14 cellular contexts compared by ENCODE assay signal in the genomic region with DNA sequence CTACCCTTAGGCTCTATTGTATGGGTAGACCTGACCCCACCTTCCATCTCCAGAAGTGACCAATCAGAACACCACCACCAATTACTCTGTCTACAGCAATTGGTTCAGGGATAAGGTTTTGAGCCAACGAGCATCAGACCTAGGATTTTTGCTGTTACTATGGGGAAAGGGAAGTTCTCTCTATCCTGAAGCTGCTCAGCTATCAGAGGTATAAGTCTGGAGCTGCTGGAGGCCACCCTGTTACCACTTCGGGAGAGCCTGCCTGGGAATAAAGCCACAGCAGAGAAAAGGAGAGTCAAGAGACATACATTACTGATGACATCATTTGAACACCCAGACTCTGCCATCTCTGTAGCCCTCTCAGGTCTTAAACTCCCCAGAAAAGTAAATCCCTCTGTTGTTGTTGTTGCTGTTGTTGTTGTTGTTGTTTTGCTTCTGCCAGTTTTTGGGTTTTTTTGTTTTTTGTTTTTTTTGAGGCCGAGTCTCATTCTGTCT.
DNase-seq lines count a peak whose midpoint lies in the region; ATAC-seq, FAIRE-seq and TF ChIP-seq lines count a peak whose summit lies in the region.
"Had no signal": no experiment of that assay in that cellular context is flagged by ENCODE, and none has a peak within 500 bp of the region (broad histone marks: within the 10 kb centered on the region; RNA-seq: fewer than 3 reads in every experiment).

No MANE protein-coding gene starts in this region.

- H2BK5ac ChIP-seq in H1 (ENCODE audit: low read depth, low read length), result no peak overlapping the region

- H3K4ac ChIP-seq in H1 (replicated peaks; ENCODE audit: insufficient read length, low read depth, low read length), result no peak overlapping the region

- no peak overlapping the region for H3K18ac ChIP-seq in H1 (ENCODE audit: extremely low read depth, low read length)

- H3K4me3 ChIP-seq in RWPE2 (ENCODE audit: severe bottlenecking) (no peak overlapping the region), H1 (ENCODE audit: extremely low read depth in 1 of 4, insufficient read depth in 2 of 4, low read depth in 3 of 4, low read length in 4 of 4) (no peak overlapping the region)
- H3K4me3 ChIP-seq: coronary artery, heart left ventricle, right atrium auricular region had no signal

- POLR2A ChIA-PET in H1 (lab: Charles Lee; ENCODE audit: partially characterized antibody), result interaction anchor here (1.1 kb wide), 1 partner anchor 18 kb away, joined by 4 read pairs; no protein-coding TSS in a partner anchor

- WGBS in H1 (ENCODE audit: extremely low coverage in 1 of 2, insufficient coverage in 1 of 2, insufficient read length in 1 of 2, insufficient replicate concordance in 2 of 2, low coverage in 1 of 2, low lambda C conversion rate in 2 of 2, missing lambda C conversion rate in 1 of 2), 2 experiments, result 87% methylated on average over 3 of the region's 3 CpGs; no CpG with 5 or more reads in 1 of the 2 experiments

- no peaks in the 10 kb centered on the region for H3K79me2 ChIP-seq in H1 (ENCODE audit: control insufficient read depth in 1 of 2, insufficient read depth in 2 of 2, low read length in 2 of 2)

- no peak overlapping the region for H3K23ac ChIP-seq in H1 (ENCODE audit: insufficient read length)

- peak; percentile 41 for ATAC-seq in RWPE2 (ENCODE audit: low read depth)

- no peak overlapping the region for H4K5ac ChIP-seq in H1 (ENCODE audit: insufficient read length, low read depth, low read length)

- H3K27ac ChIP-seq in RWPE2 (ENCODE audit: poor library complexity, severe bottlenecking), result no peak overlapping the region
- H3K27ac ChIP-seq in H1 (ENCODE audit: low read depth, low read length), result no peak overlapping the region
- H3K27ac ChIP-seq: coronary artery, heart left ventricle, right atrium auricular region had no signal

- H3K4me1 ChIP-seq in RWPE2 (ENCODE audit: insufficient read depth, poor library complexity, severe bottlenecking) (no peaks in the 10 kb centered on the region), H1 (replicated peaks in 1 of 4; ENCODE audit: control insufficient read depth in 3 of 4, insufficient read depth in 4 of 4, low read length in 3 of 4) (peaks cover 0 to 5% (median 0%) of the 10 kb centered on the region in 4 experiments; a peak in 3 of 7 replicates)

- no peaks in the 10 kb centered on the region for H3K36me3 ChIP-seq in RWPE2 (ENCODE audit: low read depth)
- H3K36me3 ChIP-seq in H1 (ENCODE audit: control insufficient read depth in 2 of 4, insufficient read depth in 4 of 4, low read length in 3 of 4), result no peaks in the 10 kb centered on the region
- H3K36me3 ChIP-seq: right atrium auricular region had no signal

- TF ChIP-seq CTCF in RWPE2 (IDR thresholded peaks at IDR 0.05; ENCODE audit: poor library complexity, severe bottlenecking) (no peak), H1 (IDR thresholded peaks at IDR 0.05; ENCODE audit: control extremely low read depth in 1 of 3, insufficient read depth in 1 of 3, low read depth in 1 of 3, low read length in 3 of 3) (no peak)

- no peak overlapping the region for H2BK20ac ChIP-seq in H1 (ENCODE audit: low read length)

- in situ Hi-C loops in ACHN (cut with HindIII; ENCODE audit: low pct_ligation_motif_present, low pct_unique_long_range_greater_than_20kb, low sequenced_read_pairs), result no loop called here

- no peak overlapping the region for H4K91ac ChIP-seq in H1 (replicated peaks; ENCODE audit: insufficient read length, low read length)

- no peaks in the 10 kb centered on the region for H3K79me1 ChIP-seq in H1 (ENCODE audit: low read depth, low read length)

- peaks cover 2% of the 10 kb centered on the region; the same call in 1 of the 2 replicates for H3K23me2 ChIP-seq in H1 (ENCODE audit: low read depth, low read length)

- H4K8ac ChIP-seq in H1 (ENCODE audit: extremely low read depth, insufficient read depth, low read length), result no peak overlapping the region

- no peaks in the 10 kb centered on the region for H4K20me1 ChIP-seq in H1 (replicated peaks in 1 of 2; ENCODE audit: control insufficient read depth in 1 of 2, insufficient read depth in 2 of 2, low read length in 2 of 2)

- H3K4me2 ChIP-seq in H1 (ENCODE audit: insufficient read depth in 1 of 2, low read depth in 2 of 2, low read length in 2 of 2), result no peak overlapping the region

- H3K56ac ChIP-seq in H1 (replicated peaks; ENCODE audit: insufficient read length, low read depth, low read length), result no peak overlapping the region

- DNase-seq in ACHN (peak; percentile 2), H54 (ENCODE audit: insufficient read length, low spot score) (peak; percentile 38), RWPE2 (ENCODE audit: low spot score) (no peak), H1 (ENCODE audit: low read depth in 1 of 2, low spot score in 2 of 2) (no peak), NCI-H510A treated with DMSO at 0.1 percent for 48 hours (lab: John Stamatoyannopoulos, UW) (no peak), foreskin melanocyte (no peak), NCI-H1417 (lab: John Stamatoyannopoulos, UW) (no peak), UCSD-AML1 (lab: John Stamatoyannopoulos, UW; ENCODE audit: unreplicated experiment) (no peak)
- DNase-seq: heart left ventricle, NCI-H774, T1000 had no signal

- H3K9me3 ChIP-seq in RWPE2 (ENCODE audit: severe bottlenecking) (no peaks in the 10 kb centered on the region), H1 (ENCODE audit: insufficient read depth in 2 of 2, low read depth in 1 of 2, low read length in 1 of 2) (no peaks in the 10 kb centered on the region)
- H3K9me3 ChIP-seq: heart left ventricle, right atrium auricular region had no signal

- H2BK15ac ChIP-seq in H1 (ENCODE audit: low read length), result no peak overlapping the region

- no peak overlapping the region for H3K9ac ChIP-seq in H1 (replicated peaks in 1 of 4; ENCODE audit: extremely low read depth in 1 of 4, low read depth in 3 of 4, low read length in 3 of 4)

- TF ChIP-seq POLR2A in H54 (IDR thresholded peaks at IDR 0.05; ENCODE audit: low read depth, low read length) (no peak), H1 (IDR thresholded peaks at IDR 0.05; ENCODE audit: control extremely low read depth in 1 of 2, low read depth in 2 of 2, low read length in 2 of 2) (no peak)

- no peak for TF ChIP-seq EP300 in H1 (IDR thresholded peaks at IDR 0.05; ENCODE audit: borderline replicate concordance in 1 of 2, low read depth in 2 of 2, low read length in 2 of 2)

- FAIRE-seq in H54 (lab: Jason Lieb, UNC) (no peak), H1 (lab: Jason Lieb, UNC) (no peak)
- FAIRE-seq: GM12892 had no signal

- H2AK5ac ChIP-seq in H1 (ENCODE audit: low read depth, low read length), result no peak overlapping the region

- no peak overlapping the region for H2BK12ac ChIP-seq in H1 (ENCODE audit: low read depth, low read length)

- TF ChIP-seq RAD21 in H1 (IDR thresholded peaks at IDR 0.05 in 1 of 2, conservative IDR thresholded peaks at IDR 0.05 in 1 of 2; ENCODE audit: low read depth in 2 of 2, low read length in 2 of 2), result no peak

- H3K27me3 ChIP-seq in RWPE2 (ENCODE audit: insufficient read depth, poor library complexity, severe bottlenecking) (no peaks in the 10 kb centered on the region), H1 (replicated peaks in 1 of 4; ENCODE audit: control insufficient read depth in 3 of 4, extremely low read depth in 1 of 4, insufficient read depth in 3 of 4, low read length in 3 of 4) (no peaks in the 10 kb centered on the region)
- H3K27me3 ChIP-seq: heart left ventricle, right atrium auricular region had no signal

- H3K14ac ChIP-seq in H1 (ENCODE audit: insufficient read length), result no peak overlapping the region

- H2BK120ac ChIP-seq in H1 (replicated peaks; ENCODE audit: low read depth, low read length), result no peak overlapping the region

- no peak overlapping the region for H2AFZ ChIP-seq in H1 (ENCODE audit: low read length)

- CTCF ChIA-PET in H1 (lab: Charles Lee; ENCODE audit: partially characterized antibody), result interaction anchor here (0.6 to 1.4 kb wide), 2 partner anchors 76 to 809 kb away, joined by 4 to 5 read pairs; no protein-coding TSS in a partner anchor

TF ChIP-seq in H1, 55 proteins besides CTCF, POLR2A, EP300 and RAD21 (continues in another document):
- TF ChIP-seq, protein P1, sequence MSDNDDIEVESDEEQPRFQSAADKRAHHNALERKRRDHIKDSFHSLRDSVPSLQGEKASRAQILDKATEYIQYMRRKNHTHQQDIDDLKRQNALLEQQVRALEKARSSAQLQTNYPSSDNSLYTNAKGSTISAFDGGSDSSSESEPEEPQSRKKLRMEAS (IDR thresholded peaks at IDR 0.05), result no peak
- no peak for TF ChIP-seq BRCA1 (IDR thresholded peaks at IDR 0.05; ENCODE audit: low read depth, low read length)

Comparison
In these comparisons a context has a peak if more than half of its experiments do, and no peak if none do; other contexts are left out.
1. DNase-seq: peak in ACHN (single experiment) and H54 (single experiment); none in RWPE2 (single experiment), H1 (0 of 2), NCI-H510A treated with DMSO at 0.1 percent for 48 hours (single experiment), foreskin melanocyte (single experiment), NCI-H1417 (0 of 3) and UCSD-AML1 (single experiment).